21 cellular contexts compared by ENCODE assay signal in genomic region chr12:23884909-23885308, GRCh38.
"Had no signal": no experiment of that assay in that cellular context is flagged by ENCODE, and none has a peak within 500 bp of the region (broad histone marks: within the 10 kb centered on the region; RNA-seq: fewer than 3 reads in every experiment).

No MANE protein-coding gene starts in this region.

- H3K27ac ChIP-seq: prostate gland, sigmoid colon, testis, tibial artery had no signal

- H3K36me3 Mint-ChIP-seq: memory B cell; mesothelial cell of epicardium; naive B cell; stimulated activated memory B cell treated with anti-CD40 and anti-IgM and Interleukin-4, amounts not matched to agents 10 μg/mL and 1 μg/mL and 100 μg/mL, for 72 hours had no signal

- H3K4me1 Mint-ChIP-seq: mesothelial cell of epicardium; naive B cell; nephron; stimulated activated memory B cell treated with anti-CD40 and anti-IgM and Interleukin-4, amounts not matched to agents 10 μg/mL and 1 μg/mL and 100 μg/mL, for 72 hours had no signal

- H3K27me3 ChIP-seq: sigmoid colon, testis, tibial artery had no signal

- H3K9me3 ChIP-seq: mucosa of descending colon, prostate gland, sigmoid colon, testis, tibial artery had no signal

- H3K27me3 Mint-ChIP-seq: memory B cell; naive B cell; stimulated activated memory B cell treated with anti-CD40 and anti-IgM and Interleukin-4, amounts not matched to agents 10 μg/mL and 1 μg/mL and 100 μg/mL, for 72 hours; type B pancreatic cell had no signal

- DNase-seq: cortex of kidney; head of caudate nucleus; mucosa of descending colon; naive B cell; nucleus accumbens; right cardiac atrium; sigmoid colon; stimulated activated CD4-positive, alpha-beta T cell treated with anti-CD3 and anti-CD28 coated beads, Interleukin-2, amount 100 ng/mL, for 24 hours; stimulated activated CD4-positive, alpha-beta T cell treated with anti-CD3 and anti-CD28 coated beads, Interleukin-4, amount 100 ng/mL, for 24 hours; stimulated activated naive CD8-positive, alpha-beta T cell treated with anti-CD3 and anti-CD28 coated beads, Interleukin-15, Interleukin-2, amounts not matched to agents 100 U/mL and 50 U/mL, for 24 hours; substantia nigra; testis; tibial artery had no signal

- H3K4me3 ChIP-seq: lung, mucosa of descending colon, prostate gland, sigmoid colon, testis, tibial artery had no signal

- H3K36me3 ChIP-seq: prostate gland, sigmoid colon, tibial artery had no signal

- ATAC-seq: left lobe of liver; mucosa of descending colon; right cardiac atrium; stimulated activated memory B cell treated with anti-CD40 and anti-IgM and Interleukin-4, amounts not matched to agents 10 μg/mL and 1 μg/mL and 100 μg/mL, for 72 hours; stimulated activated naive CD8-positive, alpha-beta T cell treated with anti-CD3 and anti-CD28 coated beads, Interleukin-15, Interleukin-2, amounts not matched to agents 100 U/mL and 50 U/mL, for 24 hours had no signal

- H3K27ac Mint-ChIP-seq: memory B cell; mesothelial cell of epicardium; naive B cell; nephron; stimulated activated memory B cell treated with anti-CD40 and anti-IgM and Interleukin-4, amounts not matched to agents 10 μg/mL and 1 μg/mL and 100 μg/mL, for 72 hours; type B pancreatic cell had no signal

- H3K4me3 Mint-ChIP-seq: memory B cell; mesothelial cell of epicardium; naive B cell; nephron; stimulated activated memory B cell treated with anti-CD40 and anti-IgM and Interleukin-4, amounts not matched to agents 10 μg/mL and 1 μg/mL and 100 μg/mL, for 72 hours; type B pancreatic cell had no signal

- H3K4me1 ChIP-seq: prostate gland, sigmoid colon, testis had no signal

- H3K9me3 Mint-ChIP-seq: memory B cell; mesothelial cell of epicardium; naive B cell; nephron; stimulated activated memory B cell treated with anti-CD40 and anti-IgM and Interleukin-4, amounts not matched to agents 10 μg/mL and 1 μg/mL and 100 μg/mL, for 72 hours; type B pancreatic cell had no signal
